ENCODE assay signal across 8 cellular contexts in genomic region chr10:6409982-6410694, GRCh38.
A peak's percentile ranks its signal among the peaks of the same experiment; 100 is the strongest.
DNase-seq lines count a peak whose midpoint lies in the region; ATAC-seq and TF ChIP-seq lines count a peak whose summit lies in the region.

No MANE protein-coding gene starts in this region.

- peak; percentile 23 for DNase-seq in stimulated activated CD4-positive, alpha-beta T cell treated with anti-CD3 and anti-CD28 coated beads, Interleukin-15, amount 100 ng/mL, for 24 hours
- no peak for DNase-seq in stimulated activated CD4-positive, alpha-beta T cell treated with anti-CD3 and anti-CD28 coated beads, Interleukin-1b, Interleukin-23, amount 100 ng/mL, for 48 hours
- DNase-seq in body of pancreas (peak in 2 of 4 donors; percentile 35), right lobe of liver (no peak), AML-193 (lab: John Stamatoyannopoulos, UW) (no peak), NCI-H2081 treated with DMSO at 0.1 percent for 48 hours (lab: John Stamatoyannopoulos, UW) (no peak)

- intact Hi-C loops in body of pancreas (cut with DNase I) (no loop called here), right lobe of liver (cut with DNase I) (loop anchor here in 1 of 2 donors (10.0 kb wide), 1 partner anchor 305 kb away; no protein-coding TSS in a partner anchor)

- ATAC-seq in body of pancreas: peak; percentile 45
- peak; percentile 64 to 74 (median 67) for ATAC-seq in right lobe of liver
- ATAC-seq in HG03442 (IDR thresholded peaks at IDR 0.05; ENCODE audit: unreplicated experiment): no peak
- ATAC-seq in GM18511 (IDR thresholded peaks at IDR 0.05; ENCODE audit: unreplicated experiment): no peak

- no peaks in the 10 kb centered on the region for H3K9me3 ChIP-seq in body of pancreas
- no peaks in the 10 kb centered on the region for H3K9me3 ChIP-seq in right lobe of liver

- TF ChIP-seq POLR2A in body of pancreas (IDR thresholded peaks at IDR 0.05) (no peak), right lobe of liver (IDR thresholded peaks at IDR 0.05) (no peak)

- no peak for TF ChIP-seq CTCF in body of pancreas (IDR thresholded peaks at IDR 0.05)
- TF ChIP-seq CTCF in right lobe of liver (IDR thresholded peaks at IDR 0.05): no peak

- H3K4me1 ChIP-seq in body of pancreas (peaks cover 5% of the 10 kb centered on the region), right lobe of liver (peaks cover 0 to 6% (median 0%) of the 10 kb centered on the region in 4 donors)

- H3K27ac ChIP-seq in body of pancreas (peak overlapping the region in 1 of 4 donors; percentile 15), right lobe of liver (no peak overlapping the region)

- H3K4me3 ChIP-seq in body of pancreas (no peak overlapping the region), right lobe of liver (no peak overlapping the region)

- H3K36me3 ChIP-seq in body of pancreas (replicated peaks in 1 of 2; ENCODE audit: insufficient read depth in 1 of 2, low read depth in 2 of 2) (no peaks in the 10 kb centered on the region), right lobe of liver (no peaks in the 10 kb centered on the region)

- 71 to 80% methylated on average over 2 of the region's 2 CpGs for WGBS in body of pancreas, 2 donors
- 61% methylated on average over 2 of the region's 2 CpGs for WGBS in right lobe of liver (ENCODE audit: insufficient coverage, low coverage, low lambda C conversion rate, missing lambda C conversion rate)

- H3K27me3 ChIP-seq in body of pancreas (no peaks in the 10 kb centered on the region), right lobe of liver (no peaks in the 10 kb centered on the region)

Comparison
In these comparisons a context has a peak if more than half of its experiments do, and no peak if none do; other contexts are left out.
1. ATAC-seq: peak in body of pancreas (single experiment) and right lobe of liver (4 of 4); none in HG03442 (single experiment) and GM18511 (single experiment).